Comparison of ENCODE assay signal across 1 cellular context in genomic region chr10:84334806-84335205, GRCh38.
TF ChIP-seq lines count a peak whose summit lies in the region.

No MANE protein-coding gene starts in this region.

TF ChIP-seq in SK-N-SH treated with all-trans-retinoic acid at 6 μM for 48 hours, 23 proteins besides CTCF, POLR2A, EP300 and RAD21 (continued from another document):
- TF ChIP-seq, protein P1, sequence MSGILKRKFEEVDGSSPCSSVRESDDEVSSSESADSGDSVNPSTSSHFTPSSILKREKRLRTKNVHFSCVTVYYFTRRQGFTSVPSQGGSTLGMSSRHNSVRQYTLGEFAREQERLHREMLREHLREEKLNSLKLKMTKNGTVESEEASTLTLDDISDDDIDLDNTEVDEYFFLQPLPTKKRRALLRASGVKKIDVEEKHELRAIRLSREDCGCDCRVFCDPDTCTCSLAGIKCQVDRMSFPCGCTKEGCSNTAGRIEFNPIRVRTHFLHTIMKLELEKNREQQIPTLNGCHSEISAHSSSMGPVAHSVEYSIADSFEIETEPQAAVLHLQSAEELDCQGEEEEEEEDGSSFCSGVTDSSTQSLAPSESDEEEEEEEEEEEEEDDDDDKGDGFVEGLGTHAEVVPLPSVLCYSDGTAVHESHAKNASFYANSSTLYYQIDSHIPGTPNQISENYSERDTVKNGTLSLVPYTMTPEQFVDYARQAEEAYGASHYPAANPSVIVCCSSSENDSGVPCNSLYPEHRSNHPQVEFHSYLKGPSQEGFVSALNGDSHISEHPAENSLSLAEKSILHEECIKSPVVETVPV (CRISPR knock-in tag; IDR thresholded peaks at IDR 0.05) = no peak
- TF ChIP-seq TOX (CRISPR knock-in tag; IDR thresholded peaks at IDR 0.05; ENCODE audit: borderline replicate concordance) = no peak
- TF ChIP-seq, protein P2, sequence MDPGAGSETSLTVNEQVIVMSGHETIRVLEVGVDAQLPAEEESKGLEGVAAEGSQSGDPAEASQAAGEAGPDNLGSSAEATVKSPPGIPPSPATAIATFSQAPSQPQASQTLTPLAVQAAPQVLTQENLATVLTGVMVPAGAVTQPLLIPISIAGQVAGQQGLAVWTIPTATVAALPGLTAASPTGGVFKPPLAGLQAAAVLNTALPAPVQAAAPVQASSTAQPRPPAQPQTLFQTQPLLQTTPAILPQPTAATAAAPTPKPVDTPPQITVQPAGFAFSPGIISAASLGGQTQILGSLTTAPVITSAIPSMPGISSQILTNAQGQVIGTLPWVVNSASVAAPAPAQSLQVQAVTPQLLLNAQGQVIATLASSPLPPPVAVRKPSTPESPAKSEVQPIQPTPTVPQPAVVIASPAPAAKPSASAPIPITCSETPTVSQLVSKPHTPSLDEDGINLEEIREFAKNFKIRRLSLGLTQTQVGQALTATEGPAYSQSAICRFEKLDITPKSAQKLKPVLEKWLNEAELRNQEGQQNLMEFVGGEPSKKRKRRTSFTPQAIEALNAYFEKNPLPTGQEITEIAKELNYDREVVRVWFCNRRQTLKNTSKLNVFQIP (CRISPR knock-in tag; IDR thresholded peaks at IDR 0.05; ENCODE audit: borderline replicate concordance, low read depth) = no peak
- TF ChIP-seq, protein P3, sequence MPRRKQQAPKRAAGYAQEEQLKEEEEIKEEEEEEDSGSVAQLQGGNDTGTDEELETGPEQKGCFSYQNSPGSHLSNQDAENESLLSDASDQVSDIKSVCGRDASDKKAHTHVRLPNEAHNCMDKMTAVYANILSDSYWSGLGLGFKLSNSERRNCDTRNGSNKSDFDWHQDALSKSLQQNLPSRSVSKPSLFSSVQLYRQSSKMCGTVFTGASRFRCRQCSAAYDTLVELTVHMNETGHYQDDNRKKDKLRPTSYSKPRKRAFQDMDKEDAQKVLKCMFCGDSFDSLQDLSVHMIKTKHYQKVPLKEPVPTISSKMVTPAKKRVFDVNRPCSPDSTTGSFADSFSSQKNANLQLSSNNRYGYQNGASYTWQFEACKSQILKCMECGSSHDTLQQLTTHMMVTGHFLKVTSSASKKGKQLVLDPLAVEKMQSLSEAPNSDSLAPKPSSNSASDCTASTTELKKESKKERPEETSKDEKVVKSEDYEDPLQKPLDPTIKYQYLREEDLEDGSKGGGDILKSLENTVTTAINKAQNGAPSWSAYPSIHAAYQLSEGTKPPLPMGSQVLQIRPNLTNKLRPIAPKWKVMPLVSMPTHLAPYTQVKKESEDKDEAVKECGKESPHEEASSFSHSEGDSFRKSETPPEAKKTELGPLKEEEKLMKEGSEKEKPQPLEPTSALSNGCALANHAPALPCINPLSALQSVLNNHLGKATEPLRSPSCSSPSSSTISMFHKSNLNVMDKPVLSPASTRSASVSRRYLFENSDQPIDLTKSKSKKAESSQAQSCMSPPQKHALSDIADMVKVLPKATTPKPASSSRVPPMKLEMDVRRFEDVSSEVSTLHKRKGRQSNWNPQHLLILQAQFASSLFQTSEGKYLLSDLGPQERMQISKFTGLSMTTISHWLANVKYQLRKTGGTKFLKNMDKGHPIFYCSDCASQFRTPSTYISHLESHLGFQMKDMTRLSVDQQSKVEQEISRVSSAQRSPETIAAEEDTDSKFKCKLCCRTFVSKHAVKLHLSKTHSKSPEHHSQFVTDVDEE (CRISPR knock-in tag; IDR thresholded peaks at IDR 0.05) = no peak
TF ChIP-seq in SK-N-SH treated with all-trans-retinoic acid at 6 μM for 48 hours: peak in this region for 0.
